ENCODE assay signal across 10 cellular contexts in genomic region chr1:26700711-26701110, GRCh38. TPM values are rescaled to one million over a fixed set of nuclear protein-coding genes. Genes with fewer than 3 reads are reported as not detected.
DNase-seq lines count a peak whose midpoint lies in the region; ATAC-seq, FAIRE-seq and TF ChIP-seq lines count a peak whose summit lies in the region.
"Had no signal": no experiment of that assay in that cellular context is flagged by ENCODE, and none has a peak within 500 bp of the region (broad histone marks: within the 10 kb centered on the region; RNA-seq: fewer than 3 reads in every experiment).

No MANE protein-coding gene starts in this region.

- ATAC-seq in GM18909 (IDR thresholded peaks at IDR 0.05; ENCODE audit: poor library complexity, unreplicated experiment) (no peak), GM19463 (IDR thresholded peaks at IDR 0.05; ENCODE audit: unreplicated experiment) (no peak)
- ATAC-seq: HCT116 had no signal

- peaks cover 7% of the 10 kb centered on the region; the same call in 1 of the 2 replicates for H3K36me3 ChIP-seq in Loucy (ENCODE audit: insufficient read depth, low read length)
- H3K36me3 ChIP-seq in bronchial epithelial cell (ENCODE audit: control insufficient read depth, insufficient read depth, low read length), result no peaks in the 10 kb centered on the region
- peaks cover 12% of the 10 kb centered on the region for H3K36me3 ChIP-seq in neuron (ENCODE audit: insufficient read depth, low read length)

- TF ChIP-seq CTCF in Loucy (conservative IDR thresholded peaks at IDR 0.05; ENCODE audit: low read length) (no peak), bronchial epithelial cell (IDR thresholded peaks at IDR 0.05; ENCODE audit: insufficient read depth, low read length, severe bottlenecking) (no peak)

- DNase-seq in EH (ENCODE audit: low read depth), result peak; percentile 70
- DNase-seq in bronchial epithelial cell (ENCODE audit: low read depth), result peak; percentile 42
- no peak for DNase-seq in stimulated activated CD4-positive, alpha-beta T cell treated with anti-CD3 and anti-CD28 coated beads, Interleukin-4, amount 100 ng/mL, for 1 hour
- DNase-seq in COR-L47 (lab: John Stamatoyannopoulos, UW), result no peak
- DNase-seq: NK-92 treated with Interleukin-12 subunit alpha and Interleukin-12 subunit beta, amount 100 ng/mL, for 24 hours had no signal

- H3K4me1 ChIP-seq in Loucy (ENCODE audit: insufficient read depth, low read length, poor library complexity, severe bottlenecking), result peaks cover 71% of the 10 kb centered on the region
- H3K4me1 ChIP-seq in neuron (ENCODE audit: insufficient read depth, low read length), result peaks cover 41% of the 10 kb centered on the region

- H3K79me2 ChIP-seq in Loucy (ENCODE audit: insufficient read depth, low read length), result peaks cover 95% of the 10 kb centered on the region

- H3K4me3 ChIP-seq in Loucy (ENCODE audit: low read length, poor library complexity, severe bottlenecking), result peak overlapping the region; percentile 80
- no peak overlapping the region for H3K4me3 ChIP-seq in bronchial epithelial cell (ENCODE audit: low read depth, low read length)
- H3K4me3 ChIP-seq in neuron (ENCODE audit: low read length), result peak overlapping the region; percentile 56

- H3K9me3 ChIP-seq in Loucy (ENCODE audit: insufficient read depth, low read depth, low read length), result no peaks in the 10 kb centered on the region
- H3K9me3 ChIP-seq in neuron (ENCODE audit: low read length), result no peaks in the 10 kb centered on the region

- no peak overlapping the region for H2AFZ ChIP-seq in Loucy (ENCODE audit: low read length)
- no peak overlapping the region for H2AFZ ChIP-seq in neuron (ENCODE audit: low read depth, low read length)

- H3K4me2 ChIP-seq in Loucy (ENCODE audit: low read depth, low read length, poor library complexity, severe bottlenecking), result peak overlapping the region; percentile 89

- H3K9ac ChIP-seq in Loucy (ENCODE audit: low read depth, low read length, poor library complexity, severe bottlenecking), result peak overlapping the region; percentile 96

- no peak for FAIRE-seq in bronchial epithelial cell (lab: Jason Lieb, UNC)

- peaks cover 79% of the 10 kb centered on the region for H4K20me1 ChIP-seq in Loucy (ENCODE audit: insufficient read depth, low read length, poor library complexity, severe bottlenecking)

- H3F3A ChIP-seq in Loucy (ENCODE audit: low read depth), result no peaks in the 10 kb centered on the region

- no peaks in the 10 kb centered on the region for H3K9me2 ChIP-seq in Loucy (replicated peaks; ENCODE audit: low read depth, low read length)

- peaks cover 9% of the 10 kb centered on the region for H3K27me3 ChIP-seq in Loucy (ENCODE audit: insufficient read depth, low read length, poor library complexity, severe bottlenecking)
- H3K27me3 ChIP-seq in bronchial epithelial cell (ENCODE audit: control insufficient read depth, insufficient read depth, low read length), result no peaks in the 10 kb centered on the region
- H3K27me3 ChIP-seq in neuron (ENCODE audit: insufficient read depth, low read length), result no peaks in the 10 kb centered on the region

RNA-seq across cellular contexts. Expression of gene ARID1A, which starts 4.9 kb away (rescaled TPM):
- 8.7 and 15.5 TPM in 2 replicates for total RNA-seq in bronchial epithelial cell

Comparison
In these comparisons a context has a peak if more than half of its experiments do, and no peak if none do; other contexts are left out.
1. DNase-seq: peak in EH (single experiment) and bronchial epithelial cell (single experiment); none in stimulated activated CD4-positive, alpha-beta T cell treated with anti-CD3 and anti-CD28 coated beads, Interleukin-4, amount 100 ng/mL, for 1 hour (single experiment) and COR-L47 (single experiment).